Comparison of ENCODE assay signal across 9 cellular contexts in genomic region chr3:122497425-122497824, GRCh38. TPM values are rescaled to one million over a fixed set of nuclear protein-coding genes. Genes with fewer than 3 reads are reported as not detected.
DNase-seq lines count a peak whose midpoint lies in the region; ATAC-seq and TF ChIP-seq lines count a peak whose summit lies in the region.
"Had no signal": no experiment of that assay in that cellular context is flagged by ENCODE, and none has a peak within 500 bp of the region (broad histone marks: within the 10 kb centered on the region; RNA-seq: fewer than 3 reads in every experiment).

No MANE protein-coding gene starts in this region.

- H3K27ac ChIP-seq in WERI-Rb-1 = no peak overlapping the region
- H3K27ac ChIP-seq: pancreas had no signal

- no peak overlapping the region for H3K4me3 ChIP-seq in WERI-Rb-1 (ENCODE audit: low read depth, low read length)
- H3K4me3 ChIP-seq: pancreas had no signal

- peak; percentile 94 for ATAC-seq in GM21786 (IDR thresholded peaks at IDR 0.05; ENCODE audit: unreplicated experiment)

- no peaks in the 10 kb centered on the region for H3K9me3 ChIP-seq in WERI-Rb-1 (ENCODE audit: severe bottlenecking)
- H3K9me3 ChIP-seq: pancreas had no signal

- DNase-seq in GM10266 (ENCODE audit: extremely low spot score) (peak; percentile 37), M059J (ENCODE audit: low read depth) (peak; percentile 96), astrocyte of the hippocampus (ENCODE audit: low read depth, low spot score) (peak; percentile 87), smooth muscle cell of the brain vasculature (ENCODE audit: low read depth, low spot score) (peak; percentile 9), GOT3 (lab: John Stamatoyannopoulos, UW) (no peak), WERI-Rb-1 (no peak)
- no peak for DNase-seq in effector CD4-positive, alpha-beta T cell
- DNase-seq: pancreas had no signal

- peaks cover 38% of the 10 kb centered on the region for H3K36me3 ChIP-seq in WERI-Rb-1

- H3K27me3 ChIP-seq in WERI-Rb-1 (ENCODE audit: insufficient read depth, low read depth, severe bottlenecking) = no peaks in the 10 kb centered on the region
- H3K27me3 ChIP-seq: pancreas had no signal

- TF ChIP-seq CTCF in GM10266 (IDR thresholded peaks at IDR 0.05; ENCODE audit: control insufficient read depth, insufficient read depth, low read depth, missing control alignments) = no peak
- no peak for TF ChIP-seq CTCF in WERI-Rb-1 (IDR thresholded peaks at IDR 0.05; ENCODE audit: low read depth, low read length)

RNA-seq across cellular contexts. Expression of gene KPNA1, which starts 17.3 kb away (rescaled TPM):
- 40.8 and 65.1 TPM in 2 replicates for total RNA-seq in M059J (2014; rRNA removed; shearing (Covaris generic))

Comparison
In these comparisons a context has a peak if more than half of its experiments do, and no peak if none do; other contexts are left out.
1. DNase-seq: peak in GM10266 (single experiment), M059J (single experiment), astrocyte of the hippocampus (single experiment) and smooth muscle cell of the brain vasculature (single experiment); none in GOT3 (single experiment), effector CD4-positive, alpha-beta T cell (single experiment) and WERI-Rb-1 (single experiment).